In genomic region chr12:59678759-59679411, GRCh38 we compare ENCODE assay signal across 20 cellular contexts.
A peak's percentile ranks its signal among the peaks of the same experiment; 100 is the strongest.
DNase-seq lines count a peak whose midpoint lies in the region; ATAC-seq and TF ChIP-seq lines count a peak whose summit lies in the region.
"Had no signal": no experiment of that assay in that cellular context is flagged by ENCODE, and none has a peak within 500 bp of the region (broad histone marks: within the 10 kb centered on the region; RNA-seq: fewer than 3 reads in every experiment).

No MANE protein-coding gene starts in this region.

- no peaks in the 10 kb centered on the region for H3K4me1 Mint-ChIP-seq in endothelial cell (ENCODE audit: unreplicated experiment)
- peaks cover 19 to 61% (median 40%) of the 10 kb centered on the region in 4 donors for H3K4me1 Mint-ChIP-seq in naive thymus-derived CD8-positive, alpha-beta T cell
- H3K4me1 Mint-ChIP-seq: GM23338 had no signal

- POLR2A ChIA-PET in naive thymus-derived CD8-positive, alpha-beta T cell (lab: Charles Lee) = no interaction called here

- TF ChIP-seq CTCF in endothelial cell (IDR thresholded peaks at IDR 0.05; ENCODE audit: unreplicated experiment) = no peak

- H3K9me3 Mint-ChIP-seq in endothelial cell (ENCODE audit: unreplicated experiment) = no peaks in the 10 kb centered on the region
- peaks cover 0 to 6% (median 2%) of the 10 kb centered on the region in 9 donors for H3K9me3 Mint-ChIP-seq in naive thymus-derived CD8-positive, alpha-beta T cell

- no peaks in the 10 kb centered on the region for H3K27me3 Mint-ChIP-seq in endothelial cell (ENCODE audit: unreplicated experiment)
- no peaks in the 10 kb centered on the region for H3K27me3 Mint-ChIP-seq in naive thymus-derived CD8-positive, alpha-beta T cell

- intact Hi-C loops in Right ventricle myocardium superior (cut with DNase I) (no loop called here), cardiac septum (cut with DNase I) (no loop called here), left ventricle myocardium superior (cut with micrococcal nuclease) (no loop called here), posterior vena cava (cut with DNase I) (no loop called here)

- no peak overlapping the region for H3K27ac Mint-ChIP-seq in endothelial cell (ENCODE audit: unreplicated experiment)
- H3K27ac Mint-ChIP-seq in naive thymus-derived CD8-positive, alpha-beta T cell = no peak overlapping the region
- H3K27ac Mint-ChIP-seq: GM23338 had no signal

- peak; percentile 74 for ATAC-seq in Right ventricle myocardium superior (ENCODE audit: poor library complexity)
- peak; percentile 78 for ATAC-seq in left ventricle myocardium superior
- no peak for ATAC-seq in naive thymus-derived CD8-positive, alpha-beta T cell
- ATAC-seq: GM23338, SK-N-SH treated with all-trans-retinoic acid at 6 μM for 48 hours had no signal

- no peak overlapping the region for H3K4me3 Mint-ChIP-seq in endothelial cell (ENCODE audit: unreplicated experiment)
- peak overlapping the region in 1 of 10 donors; percentile 18 for H3K4me3 Mint-ChIP-seq in naive thymus-derived CD8-positive, alpha-beta T cell
- H3K4me3 Mint-ChIP-seq: GM23338 had no signal

- H3K36me3 Mint-ChIP-seq in endothelial cell (ENCODE audit: low read depth, unreplicated experiment) = peaks cover 7% of the 10 kb centered on the region
- peaks cover 37 to 40% (median 40%) of the 10 kb centered on the region in 3 donors for H3K36me3 Mint-ChIP-seq in naive thymus-derived CD8-positive, alpha-beta T cell

- DNase-seq in Right ventricle myocardium superior (peak; percentile 44), cardiac septum (ENCODE audit: low spot score) (no peak), left ventricle myocardium superior (peak; percentile 46), posterior vena cava (ENCODE audit: low spot score) (peak; percentile 67), endothelial cell (ENCODE audit: low spot score) (no peak), medulla oblongata (ENCODE audit: extremely low spot score) (no peak)
- DNase-seq in naive thymus-derived CD8-positive, alpha-beta T cell = no peak
- DNase-seq: BE2C, EL, GF-D8, HCEC 1CT, IMR-90, NCI-H1092 treated with DMSO at 0.1 percent for 48 hours, NCI-H146, NCI-H2029, NCI-H345, NCI-H526, PC-9 had no signal

Comparison
In these comparisons a context has a peak if more than half of its experiments do, and no peak if none do; other contexts are left out.
1. DNase-seq: peak in Right ventricle myocardium superior (single experiment), left ventricle myocardium superior (single experiment) and posterior vena cava (single experiment); none in cardiac septum (single experiment), endothelial cell (single experiment), medulla oblongata (single experiment) and naive thymus-derived CD8-positive, alpha-beta T cell (0 of 10).
2. ATAC-seq: peak in Right ventricle myocardium superior (single experiment) and left ventricle myocardium superior (single experiment); none in naive thymus-derived CD8-positive, alpha-beta T cell (0 of 2).